12 cellular contexts compared by ENCODE assay signal in genomic region chr1:160163612-160164011, GRCh38. TPM values are rescaled to one million over a fixed set of nuclear protein-coding genes. Genes with fewer than 3 reads are reported as not detected.
DNase-seq lines count a peak whose midpoint lies in the region; ATAC-seq and TF ChIP-seq lines count a peak whose summit lies in the region.
"Had no signal": no experiment of that assay in that cellular context is flagged by ENCODE, and none has a peak within 500 bp of the region (broad histone marks: within the 10 kb centered on the region; RNA-seq: fewer than 3 reads in every experiment).

No MANE protein-coding gene starts in this region.

- in situ Hi-C loops in transverse colon (cut with MboI; ENCODE audit: low pct_ligation_motif_present in 1 of 4, low pct_unique_long_range_greater_than_20kb in 1 of 4, low sequenced_read_pairs in 3 of 4) = no loop called here

- ATAC-seq in GM18867 (IDR thresholded peaks at IDR 0.05; ENCODE audit: unreplicated experiment) = no peak
- ATAC-seq: activated CD8-positive, alpha-beta memory T cell treated with anti-CD3 and anti-CD28 coated beads, Interleukin-2, amount 10 ng/mL, durations not matched to agents 7 days and 5 days; activated naive CD4-positive, alpha-beta T cell treated with anti-CD3 and anti-CD28 coated beads, Interleukin-2, amount 50 U/mL, for 72 hours; stimulated activated naive CD8-positive, alpha-beta T cell treated with anti-CD3 and anti-CD28 coated beads, Interleukin-15, amount 100 ng/mL, for 72 hours had no signal

- no peaks in the 10 kb centered on the region for H3K36me3 ChIP-seq in transverse colon
- H3K36me3 ChIP-seq: BE2C, SJCRH30 had no signal

- intact Hi-C loops in transverse colon (cut with DNase I; ENCODE audit: low total_unique reads) = no loop called here

- no peak overlapping the region for H3K27ac ChIP-seq in transverse colon
- H3K27ac ChIP-seq: HL-60, SJCRH30 had no signal

- TF ChIP-seq CTCF in AG09309 (IDR thresholded peaks at IDR 0.05; ENCODE audit: control insufficient read depth, insufficient read depth, low read depth, low read length, missing control alignments) (peak; percentile 21), fibroblast of villous mesenchyme (IDR thresholded peaks at IDR 0.05; ENCODE audit: insufficient read depth, low read depth, low read length) (peak; percentile 23), transverse colon (IDR thresholded peaks at IDR 0.05) (no peak)

- peaks cover 3% of the 10 kb centered on the region for H3K27me3 ChIP-seq in transverse colon
- H3K27me3 ChIP-seq: SJCRH30 had no signal

- WGBS in transverse colon (ENCODE audit: low coverage in 1 of 2), 2 donors = 100% methylated on average over 1 of the region's 1 CpG; no CpG with 5 or more reads in 1 of the 2 donors

- DNase-seq in AG09309 (ENCODE audit: low read depth) (no peak), MV-4-11 (lab: John Stamatoyannopoulos, UW) (peak; percentile 32), fibroblast of villous mesenchyme (ENCODE audit: low read depth) (peak; percentile 19), GM03348 (ENCODE audit: low spot score) (no peak), transverse colon (no peak)
- DNase-seq: activated CD8-positive, alpha-beta memory T cell treated with anti-CD3 and anti-CD28 coated beads, Interleukin-2, amount 10 ng/mL, durations not matched to agents 7 days and 5 days; BE2C; SJCRH30; stimulated activated naive CD8-positive, alpha-beta T cell treated with anti-CD3 and anti-CD28 coated beads, Interleukin-15, amount 100 ng/mL, for 72 hours had no signal

- TF ChIP-seq POLR2A in transverse colon (IDR thresholded peaks at IDR 0.05) = no peak

- no peak overlapping the region for H3K4me3 ChIP-seq in AG09309 (ENCODE audit: control insufficient read depth, low read depth, low read length)
- no peak overlapping the region for H3K4me3 ChIP-seq in fibroblast of villous mesenchyme (ENCODE audit: low read depth, low read length)
- H3K4me3 ChIP-seq in transverse colon = no peak overlapping the region
- H3K4me3 ChIP-seq: SJCRH30 had no signal

- no peak for TF ChIP-seq EP300 in transverse colon (IDR thresholded peaks at IDR 0.05; ENCODE audit: low read depth)

- no peaks in the 10 kb centered on the region for H3K9me3 ChIP-seq in transverse colon
- H3K9me3 ChIP-seq: BE2C, SJCRH30 had no signal

- H3K4me1 ChIP-seq in transverse colon = no peaks in the 10 kb centered on the region
- H3K4me1 ChIP-seq: BE2C had no signal

RNA-seq across cellular contexts. Expression of gene ATP1A4, which starts 12.2 kb away (rescaled TPM):
- total RNA-seq in fibroblast of villous mesenchyme = not detected in 2 replicates
- under 1 TPM in 1 of 4 donors, not detected in 3; 0.20 TPM for total RNA-seq in transverse colon
- total RNA-seq: activated naive CD4-positive, alpha-beta T cell treated with anti-CD3 and anti-CD28 coated beads, Interleukin-2, amount 50 U/mL, for 72 hours; SJCRH30 had no signal

RNA-seq across cellular contexts. Expression of gene CASQ1, which starts 26.8 kb away (rescaled TPM):
- total RNA-seq in fibroblast of villous mesenchyme = not detected in 2 replicates
- total RNA-seq in transverse colon = under 1 TPM in 2 of 4 donors, not detected in 2; 0.55 to 0.95 TPM
- total RNA-seq: activated naive CD4-positive, alpha-beta T cell treated with anti-CD3 and anti-CD28 coated beads, Interleukin-2, amount 50 U/mL, for 72 hours had no signal

RNA-seq across cellular contexts. Expression of gene PEA15, which starts 41.6 kb away (rescaled TPM):
- total RNA-seq in fibroblast of villous mesenchyme (118 and 138 TPM in 2 replicates), transverse colon (10 to 100 TPM; 25.8 to 92.5 (median 27.3) TPM)

RNA-seq across cellular contexts. Expression of gene ATP1A2, which starts 48.1 kb away (rescaled TPM):
- total RNA-seq in fibroblast of villous mesenchyme (not detected in 2 replicates), transverse colon (10 to 100 TPM; 11.4 to 40.8 (median 23.1) TPM)
- total RNA-seq: activated CD8-positive, alpha-beta memory T cell treated with anti-CD3 and anti-CD28 coated beads, Interleukin-2, amount 10 ng/mL, durations not matched to agents 7 days and 5 days; activated naive CD4-positive, alpha-beta T cell treated with anti-CD3 and anti-CD28 coated beads, Interleukin-2, amount 50 U/mL, for 72 hours had no signal

Comparison
In these comparisons a context has a peak if more than half of its experiments do, and no peak if none do; other contexts are left out.
1. DNase-seq: peak in MV-4-11 (single experiment) and fibroblast of villous mesenchyme (single experiment); none in AG09309 (single experiment), GM03348 (single experiment) and transverse colon (single experiment).
2. CTCF ChIP-seq: peak in AG09309 (single experiment) and fibroblast of villous mesenchyme (single experiment); none in transverse colon (0 of 5).